ENCODE assay signal across 14 cellular contexts in genomic region chr1:4016351-4017130, GRCh38.
"Had no signal": no experiment of that assay in that cellular context is flagged by ENCODE, and none has a peak within 500 bp of the region (broad histone marks: within the 10 kb centered on the region; RNA-seq: fewer than 3 reads in every experiment).

No MANE protein-coding gene starts in this region.

- H3K4me3 Mint-ChIP-seq: activated CD8-positive, alpha-beta T cell treated with anti-CD3 and anti-CD28 coated beads for 36 hours; nephron progenitor cell; WTC11 had no signal

- H3K4me1 Mint-ChIP-seq: WTC11 had no signal

- H3K4me3 ChIP-seq: colonic mucosa, psoas muscle had no signal

- H3K9me3 ChIP-seq: colonic mucosa, psoas muscle had no signal

- H3K27ac ChIP-seq: colonic mucosa, foreskin keratinocyte, psoas muscle had no signal

- H3K36me3 ChIP-seq: colonic mucosa had no signal

- H3K9me3 Mint-ChIP-seq: activated CD8-positive, alpha-beta T cell treated with anti-CD3 and anti-CD28 coated beads for 36 hours had no signal

- DNase-seq: activated CD4-positive, alpha-beta T cell treated with anti-CD3 and anti-CD28 coated beads for 4 hours; activated CD8-positive, alpha-beta T cell treated with anti-CD3 and anti-CD28 coated beads for 36 hours; activated naive CD4-positive, alpha-beta T cell treated with anti-CD3 and anti-CD28 coated beads, Interleukin-2, amount 50 U/mL, for 16 hours; activated T-cell treated with anti-CD3 and anti-CD28 coated beads for 4 hours; caudate nucleus; colonic mucosa; effector CD8-positive, alpha-beta T cell; foreskin keratinocyte; mesenchymal stem cell; nephron progenitor cell; psoas muscle; T-helper 2 cell had no signal

- H3K4me1 ChIP-seq: colonic mucosa, foreskin keratinocyte, psoas muscle had no signal

- ATAC-seq: activated CD8-positive, alpha-beta T cell treated with anti-CD3 and anti-CD28 coated beads for 36 hours; foreskin keratinocyte; psoas muscle; sciatic nerve; WTC11 had no signal

- H3K27me3 ChIP-seq: colonic mucosa, foreskin keratinocyte had no signal

- H3K27ac Mint-ChIP-seq: activated CD8-positive, alpha-beta T cell treated with anti-CD3 and anti-CD28 coated beads for 36 hours; nephron progenitor cell; WTC11 had no signal
